ENCODE assay signal across 9 cellular contexts in the genomic region with DNA sequence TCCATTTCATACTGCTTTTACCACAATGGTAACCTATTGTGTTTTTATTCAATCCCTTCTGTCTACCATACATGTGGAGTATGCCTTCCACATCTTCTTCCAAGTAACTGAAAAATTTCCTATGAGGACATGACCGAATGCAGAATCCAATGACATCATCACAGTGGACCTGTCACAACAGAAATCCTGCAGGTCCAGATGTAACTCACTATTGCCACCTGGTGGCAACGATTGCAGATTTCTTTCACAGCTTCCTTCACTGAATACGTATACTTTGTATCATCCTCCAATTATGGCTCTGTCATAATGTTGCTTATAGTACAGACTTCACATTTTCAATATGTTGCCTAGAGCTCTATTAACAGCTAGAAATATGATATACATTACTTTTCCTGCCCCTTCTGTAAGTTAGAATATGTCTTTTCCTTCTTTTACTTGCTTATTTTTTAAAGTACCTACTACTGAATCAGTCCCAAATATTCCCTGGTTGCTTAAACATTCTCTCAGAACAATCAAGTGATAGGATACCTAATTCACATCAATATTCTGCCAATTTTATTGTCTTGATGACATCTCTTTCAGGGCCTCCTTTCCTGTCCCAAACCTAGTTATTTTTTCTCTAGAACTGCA. TPM values are rescaled to one million over a fixed set of nuclear protein-coding genes. Genes with fewer than 3 reads are reported as not detected.
DNase-seq lines count a peak whose midpoint lies in the region; ATAC-seq, FAIRE-seq and TF ChIP-seq lines count a peak whose summit lies in the region.
"Had no signal": no experiment of that assay in that cellular context is flagged by ENCODE, and none has a peak within 500 bp of the region (broad histone marks: within the 10 kb centered on the region; RNA-seq: fewer than 3 reads in every experiment).

No MANE protein-coding gene starts in this region.

- H3K27me3 ChIP-seq in HCT116 (ENCODE audit: insufficient read depth, low read length), result no peaks in the 10 kb centered on the region

- ATAC-seq in HCT116, result peak; percentile 99

- no peaks in the 10 kb centered on the region for H3K9me3 ChIP-seq in HCT116 (ENCODE audit: control insufficient read depth in 1 of 2, insufficient read depth in 1 of 2, low read depth in 1 of 2, low read length in 2 of 2)

- no peak overlapping the region for H3K9ac ChIP-seq in HCT116 (ENCODE audit: low read length)

- H3K9me2 ChIP-seq in HCT116 (ENCODE audit: insufficient read depth), result no peaks in the 10 kb centered on the region

- peak; percentile 86 for TF ChIP-seq RAD21 in HCT116 (IDR thresholded peaks at IDR 0.05; ENCODE audit: low read depth)

- BruUV-seq in HCT116 (replicated peaks; lab: Mats Ljungman, UMichigan), result no TSS peak

- no peaks in the 10 kb centered on the region for H3K4me1 ChIP-seq in HCT116 (ENCODE audit: control insufficient read depth in 1 of 2, insufficient read depth in 2 of 2, low read length in 2 of 2)

- no peak for TF ChIP-seq POLR2A in HCT116 (IDR thresholded peaks at IDR 0.05; ENCODE audit: borderline replicate concordance, extremely low read depth, insufficient read depth, insufficient read length)

- in situ Hi-C loops in T47D (cut with HindIII; ENCODE audit: low pct_unique_long_range_greater_than_20kb, low sequenced_read_pairs), result no loop called here

- peak overlapping the region; percentile 18 for H3K4me2 ChIP-seq in HCT116 (ENCODE audit: low read length)

- POLR2A ChIA-PET in HCT116 (lab: Charles Lee), result no interaction called here

- no peaks in the 10 kb centered on the region for H3K36me3 ChIP-seq in HCT116 (ENCODE audit: control insufficient read depth in 1 of 2, insufficient read depth in 2 of 2, low read length in 2 of 2)

- intact Hi-C loops in HCT116 (cut with micrococcal nuclease), result loop anchor here (1.0 to 5.0 kb wide), 6 partner anchors 82 to 937 kb away; partner anchors contain the start of gene CADPS2

- CTCF ChIA-PET in HCT116 (lab: Charles Lee), result interaction anchor here (1.0 to 2.1 kb wide), 7 partner anchors 10 to 352 kb away, joined by 3 to 12 read pairs (median 4); no protein-coding TSS in a partner anchor

- DNase-seq in activated naive CD4-positive, alpha-beta T cell treated with Interleukin-2 at 50 U/mL for 16 hours, result peak; percentile 20
- DNase-seq in activated naive CD4-positive, alpha-beta T cell (lab: John Stamatoyannopoulos, UW), result no peak
- peak; percentile 90 for DNase-seq in HCT116 (ENCODE audit: low read depth, low spot score)
- DNase-seq in RCC 7860 (ENCODE audit: low spot score), result peak; percentile 66
- DNase-seq in T47D (ENCODE audit: low read depth in 1 of 2, low spot score in 1 of 2), result peak; percentile 31 to 87
- peak; percentile 94 for DNase-seq in inferior parietal cortex (ENCODE audit: extremely low spot score)
- DNase-seq in stimulated activated CD4-positive, alpha-beta T cell treated with anti-CD3 and anti-CD28 coated beads, Interleukin-1b, Interleukin-23, amount 100 ng/mL, for 24 hours (ENCODE audit: low read depth in 4 of 4, low spot score in 1 of 4), result peak in 3 of 4 experiments; percentile 1 to 11 (median 6)

- RAD21 ChIA-PET in HCT116 (lab: Charles Lee; ENCODE audit: low non-redundant PET in 1 of 2, low total read pairs in 2 of 2, uncharacterized antibody in 2 of 2, unreplicated experiment in 2 of 2), result interaction anchor here (0.6 to 1.1 kb wide), 2 partner anchors 57 to 84 kb away, joined by 3 to 4 read pairs; no protein-coding TSS in a partner anchor

- no peak overlapping the region for H3K27ac ChIP-seq in HCT116 (ENCODE audit: low read depth, low read length)
- H3K27ac ChIP-seq: skin epidermis had no signal

- FAIRE-seq in RCC 7860 (lab: Jason Lieb, UNC), result peak; percentile 81

- TF ChIP-seq CTCF in HCT116 (IDR thresholded peaks at IDR 0.05 in 2 of 3, conservative IDR thresholded peaks at IDR 0.05 in 1 of 3; ENCODE audit: borderline replicate concordance in 1 of 3, insufficient read depth in 1 of 3, low read depth in 2 of 3, low read length in 2 of 3) (peak; percentile 58 to 85 (median 73); a peak in 5 of 6 replicates), LNCAP (IDR thresholded peaks at IDR 0.05) (peak; percentile 83)

- H4K20me1 ChIP-seq in HCT116 (ENCODE audit: insufficient read depth), result no peaks in the 10 kb centered on the region

- H3K79me2 ChIP-seq in HCT116 (ENCODE audit: insufficient read depth, low read length), result no peaks in the 10 kb centered on the region

- H2AFZ ChIP-seq in HCT116 (ENCODE audit: low read depth, low read length, poor library complexity, severe bottlenecking), result peak overlapping the region; percentile 64

- no peak overlapping the region for H3K4me3 ChIP-seq in HCT116 (replicated peaks in 1 of 2; ENCODE audit: low read depth in 1 of 2, low read length in 2 of 2)
- H3K4me3 ChIP-seq: skin epidermis had no signal

TF ChIP-seq in HCT116, 20 proteins besides CTCF, POLR2A, EP300 and RAD21:
- TF ChIP-seq SP1 (IDR thresholded peaks at IDR 0.05; ENCODE audit: low read depth), result no peak
- TF ChIP-seq ATF3 (IDR thresholded peaks at IDR 0.05), result peak; percentile 41; the same call in 1 of the 2 replicates
- TF ChIP-seq CBX3 (IDR thresholded peaks at IDR 0.05; ENCODE audit: low read depth), result peak; percentile 57; the same call in 1 of the 2 replicates
- TF ChIP-seq CEBPB (IDR thresholded peaks at IDR 0.05; ENCODE audit: low read depth), result peak; percentile 36; the same call in 1 of the 2 replicates

RNA-seq across cellular contexts. Expression of gene SLC13A1, which starts 45.4 kb away (rescaled TPM):
- total RNA-seq in HCT116 (2021; ENCODE audit: unreplicated experiment), result not detected
- not detected in 2 replicates for polyA plus RNA-seq in HCT116 (2012)

Comparison
In these comparisons a context has a peak if more than half of its experiments do, and no peak if none do; other contexts are left out.
1. DNase-seq: peak in activated naive CD4-positive, alpha-beta T cell treated with Interleukin-2 at 50 U/mL for 16 hours (single experiment), HCT116 (single experiment), RCC 7860 (single experiment), T47D (2 of 2), inferior parietal cortex (single experiment) and stimulated activated CD4-positive, alpha-beta T cell treated with anti-CD3 and anti-CD28 coated beads, Interleukin-1b, Interleukin-23, amount 100 ng/mL, for 24 hours (3 of 4); none in activated naive CD4-positive, alpha-beta T cell (0 of 4).